In genomic region chr5:133995903-133996563, GRCh38 we compare ENCODE assay signal across 1 cellular context.
TF ChIP-seq lines count a peak whose summit lies in the region.

No MANE protein-coding gene starts in this region.

TF ChIP-seq in K562, 482 proteins besides CTCF, POLR2A, EP300 and RAD21:
- TF ChIP-seq EZH2 (IDR thresholded peaks at IDR 0.05; ENCODE audit: borderline replicate concordance, low read depth, low read length): no peak
- no peak for TF ChIP-seq HDAC1 (IDR thresholded peaks at IDR 0.05)
- TF ChIP-seq TFAP4 (CRISPR knock-in tag; IDR thresholded peaks at IDR 0.05; ENCODE audit: borderline replicate concordance): peak; percentile 20; the same call in 1 of the 2 replicates
- TF ChIP-seq ZFX (CRISPR knock-in tag; IDR thresholded peaks at IDR 0.05): peak; percentile 7; the same call in 1 of the 2 replicates
- no peak for TF ChIP-seq CCAR2 (IDR thresholded peaks at IDR 0.05; ENCODE audit: low read depth, low read length)
